ENCODE assay signal across 8 cellular contexts in the genomic region with DNA sequence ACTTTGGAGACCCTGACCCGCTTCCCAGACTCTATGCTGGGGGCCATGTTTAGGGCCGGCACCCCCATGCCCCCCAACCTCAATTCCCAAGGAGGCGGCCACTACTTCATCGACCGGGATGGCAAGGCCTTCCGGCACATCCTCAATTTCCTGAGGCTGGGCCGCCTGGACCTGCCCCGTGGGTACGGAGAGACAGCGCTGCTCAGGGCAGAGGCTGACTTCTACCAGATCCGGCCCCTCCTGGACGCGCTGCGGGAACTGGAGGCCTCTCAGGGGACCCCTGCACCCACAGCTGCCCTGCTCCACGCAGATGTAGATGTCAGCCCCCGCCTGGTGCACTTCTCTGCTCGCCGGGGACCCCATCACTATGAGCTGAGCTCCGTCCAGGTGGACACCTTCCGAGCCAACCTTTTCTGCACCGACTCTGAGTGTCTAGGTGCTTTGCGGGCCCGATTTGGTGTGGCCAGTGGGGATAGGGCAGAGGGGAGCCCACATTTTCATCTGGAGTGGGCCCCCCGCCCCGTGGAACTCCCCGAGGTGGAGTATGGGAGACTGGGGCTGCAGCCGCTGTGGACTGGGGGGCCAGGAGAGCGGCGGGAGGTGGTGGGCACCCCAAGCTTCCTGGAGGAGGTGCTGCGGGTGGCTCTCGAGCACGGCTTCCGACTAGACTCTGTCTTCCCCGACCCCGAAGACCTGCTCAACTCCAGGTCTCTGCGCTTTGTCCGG. TPM values are rescaled to one million over a fixed set of nuclear protein-coding genes. Genes with fewer than 3 reads are reported as not detected.
DNase-seq lines count a peak whose midpoint lies in the region; ATAC-seq and TF ChIP-seq lines count a peak whose summit lies in the region.
"Had no signal": no experiment of that assay in that cellular context is flagged by ENCODE, and none has a peak within 500 bp of the region (broad histone marks: within the 10 kb centered on the region; RNA-seq: fewer than 3 reads in every experiment).

No MANE protein-coding gene starts in this region.

- H3K9me3 Mint-ChIP-seq in activated T-helper 17 cell treated with anti-CD3 and anti-CD28 coated beads, Interleukin-2, amount 50 U/mL, for 72 hours, result no peaks in the 10 kb centered on the region
- no peaks in the 10 kb centered on the region for H3K9me3 Mint-ChIP-seq in stimulated activated memory B cell treated with anti-CD40 and anti-IgM and Interleukin-4, amounts not matched to agents 10 μg/mL and 1 μg/mL and 100 μg/mL, for 72 hours

- H2AFZ ChIP-seq in HCT116 (ENCODE audit: low read depth, low read length, poor library complexity, severe bottlenecking), result no peak overlapping the region

- CTCF ChIA-PET in HCT116 (lab: Charles Lee), result interaction anchor here (0.9 to 2.0 kb wide), 2 partner anchors 24 to 207 kb away, joined by 3 to 7 read pairs; a partner anchor contains a TSS

- H3K36me3 ChIP-seq in HCT116 (ENCODE audit: control insufficient read depth in 1 of 2, insufficient read depth in 2 of 2, low read length in 2 of 2), result no peaks in the 10 kb centered on the region
- H3K36me3 ChIP-seq in iPS-20b (ENCODE audit: insufficient read depth, low read depth, low read length), result no peaks in the 10 kb centered on the region

- RAD21 ChIA-PET in HCT116 (lab: Charles Lee; ENCODE audit: low non-redundant PET in 1 of 2, low total read pairs in 2 of 2, uncharacterized antibody in 2 of 2, unreplicated experiment in 2 of 2), result no interaction called here

- no TSS peak for BruUV-seq in HCT116 (replicated peaks; lab: Mats Ljungman, UMichigan)

- ATAC-seq in HCT116 (no peak), GM21576 (IDR thresholded peaks at IDR 0.05; ENCODE audit: unreplicated experiment) (no peak)
- no peak for ATAC-seq in activated T-helper 17 cell treated with anti-CD3 and anti-CD28 coated beads, Interleukin-2, amount 50 U/mL, for 72 hours (replicated peaks)
- ATAC-seq in stimulated activated memory B cell treated with anti-CD40 and anti-IgM and Interleukin-4, amounts not matched to agents 10 μg/mL and 1 μg/mL and 100 μg/mL, for 72 hours, result no peak

- no peak for TF ChIP-seq CTCF in HCT116 (IDR thresholded peaks at IDR 0.05 in 2 of 3, conservative IDR thresholded peaks at IDR 0.05 in 1 of 3; ENCODE audit: borderline replicate concordance in 1 of 3, insufficient read depth in 1 of 3, low read depth in 2 of 3, low read length in 2 of 3)

- peaks cover 65% of the 10 kb centered on the region for H3K36me3 Mint-ChIP-seq in activated T-helper 17 cell treated with anti-CD3 and anti-CD28 coated beads, Interleukin-2, amount 50 U/mL, for 72 hours (ENCODE audit: low read depth)
- H3K36me3 Mint-ChIP-seq in stimulated activated memory B cell treated with anti-CD40 and anti-IgM and Interleukin-4, amounts not matched to agents 10 μg/mL and 1 μg/mL and 100 μg/mL, for 72 hours, result peaks cover 24% of the 10 kb centered on the region

- no peak for TF ChIP-seq POLR2A in HCT116 (IDR thresholded peaks at IDR 0.05; ENCODE audit: borderline replicate concordance, extremely low read depth, insufficient read depth, insufficient read length)

- peak overlapping the region; percentile 80 for H3K4me2 ChIP-seq in HCT116 (ENCODE audit: low read length)

- intact Hi-C loops in HCT116 (cut with micrococcal nuclease), result loop anchor here (5.0 kb wide), 1 partner anchor 306 kb away; no protein-coding TSS in a partner anchor

- H3K27me3 Mint-ChIP-seq in activated T-helper 17 cell treated with anti-CD3 and anti-CD28 coated beads, Interleukin-2, amount 50 U/mL, for 72 hours, result no peaks in the 10 kb centered on the region
- H3K27me3 Mint-ChIP-seq in stimulated activated memory B cell treated with anti-CD40 and anti-IgM and Interleukin-4, amounts not matched to agents 10 μg/mL and 1 μg/mL and 100 μg/mL, for 72 hours, result no peaks in the 10 kb centered on the region

- H3K4me1 Mint-ChIP-seq in activated T-helper 17 cell treated with anti-CD3 and anti-CD28 coated beads, Interleukin-2, amount 50 U/mL, for 72 hours, result peaks cover 17% of the 10 kb centered on the region
- peaks cover 63% of the 10 kb centered on the region for H3K4me1 Mint-ChIP-seq in stimulated activated memory B cell treated with anti-CD40 and anti-IgM and Interleukin-4, amounts not matched to agents 10 μg/mL and 1 μg/mL and 100 μg/mL, for 72 hours

- peak overlapping the region; percentile 93 for H3K27ac Mint-ChIP-seq in activated T-helper 17 cell treated with anti-CD3 and anti-CD28 coated beads, Interleukin-2, amount 50 U/mL, for 72 hours
- H3K27ac Mint-ChIP-seq in stimulated activated memory B cell treated with anti-CD40 and anti-IgM and Interleukin-4, amounts not matched to agents 10 μg/mL and 1 μg/mL and 100 μg/mL, for 72 hours, result peak overlapping the region; percentile 87

- no peaks in the 10 kb centered on the region for H3K9me2 ChIP-seq in HCT116 (ENCODE audit: insufficient read depth)

- H3K9ac ChIP-seq in HCT116 (ENCODE audit: low read length) (peak overlapping the region; percentile 88), iPS-20b (ENCODE audit: low read depth, low read length) (no peak overlapping the region)

- DNase-seq in HCT116 (ENCODE audit: low read depth, low spot score) (no peak), occipital lobe (lab: John Stamatoyannopoulos, UW) (no peak)
- DNase-seq in activated effector memory CD4-positive, alpha-beta T cell treated with Interleukin-2 at 50 U/mL for 16 hours, result no peak
- DNase-seq: NCI-H1417 treated with DMSO at 0.1 percent for 48 hours had no signal

- 0 out of 2 replicates have a peak, but pooled peaks cover 4% of the 10 kb centered on the region for H4K20me1 ChIP-seq in HCT116 (ENCODE audit: insufficient read depth)

- H3K9me3 ChIP-seq in HCT116 (ENCODE audit: control insufficient read depth in 1 of 2, insufficient read depth in 1 of 2, low read depth in 1 of 2, low read length in 2 of 2), result no peaks in the 10 kb centered on the region
- no peaks in the 10 kb centered on the region for H3K9me3 ChIP-seq in iPS-20b (ENCODE audit: insufficient read depth, low read depth, low read length)

- no peak for TF ChIP-seq RAD21 in HCT116 (IDR thresholded peaks at IDR 0.05; ENCODE audit: low read depth)

- peak overlapping the region; percentile 88 for H3K4me3 Mint-ChIP-seq in activated T-helper 17 cell treated with anti-CD3 and anti-CD28 coated beads, Interleukin-2, amount 50 U/mL, for 72 hours
- H3K4me3 Mint-ChIP-seq in stimulated activated memory B cell treated with anti-CD40 and anti-IgM and Interleukin-4, amounts not matched to agents 10 μg/mL and 1 μg/mL and 100 μg/mL, for 72 hours, result peak overlapping the region; percentile 95

- peaks cover 29 to 69% of the 10 kb centered on the region in 2 experiments for H3K4me1 ChIP-seq in HCT116 (ENCODE audit: control insufficient read depth in 1 of 2, insufficient read depth in 2 of 2, low read length in 2 of 2)
- peaks cover 22% of the 10 kb centered on the region for H3K4me1 ChIP-seq in iPS-20b (ENCODE audit: insufficient read depth, low read length)

- POLR2A ChIA-PET in HCT116 (lab: Charles Lee), result no interaction called here

- H3K27me3 ChIP-seq in HCT116 (ENCODE audit: insufficient read depth, low read length) (no peaks in the 10 kb centered on the region), iPS-20b (ENCODE audit: insufficient read depth, low read length) (peaks cover 17% of the 10 kb centered on the region)

- peaks cover 32% of the 10 kb centered on the region for H3K79me2 ChIP-seq in HCT116 (ENCODE audit: insufficient read depth, low read length)

- H3K4me3 ChIP-seq in HCT116 (replicated peaks in 1 of 2; ENCODE audit: low read depth in 1 of 2, low read length in 2 of 2) (peak overlapping the region; percentile 79 to 89), iPS-20b (ENCODE audit: low read length) (peak overlapping the region; percentile 82; the same call in 1 of the 2 replicates)

- H3K27ac ChIP-seq in HCT116 (ENCODE audit: low read depth, low read length) (peak overlapping the region; percentile 99), iPS-20b (ENCODE audit: low read length) (no peak overlapping the region)

TF ChIP-seq in HCT116, 20 proteins besides CTCF, POLR2A, EP300 and RAD21 (continues in another document):
- TF ChIP-seq SP1 (IDR thresholded peaks at IDR 0.05; ENCODE audit: low read depth) (no peak), JUND (IDR thresholded peaks at IDR 0.05) (no peak), TCF7L2 (IDR thresholded peaks at IDR 0.05; ENCODE audit: borderline replicate concordance, extremely low read depth, insufficient read depth, insufficient read length) (no peak)

RNA-seq across cellular contexts. Expression of a gene that starts 1.1 kb away (rescaled TPM):
- total RNA-seq in HCT116 (2021; ENCODE audit: unreplicated experiment) (5.4 TPM), occipital lobe (3.9 TPM)
- 8.4 and 10.3 TPM in 2 replicates for polyA plus RNA-seq in HCT116 (2012)
- 10 to 100 TPM; 14.0 to 96.8 TPM for total RNA-seq in activated T-helper 17 cell treated with anti-CD3 and anti-CD28 coated beads, Interleukin-2, amount 50 U/mL, for 72 hours

RNA-seq across cellular contexts. Expression of a gene that starts 1.9 kb away (rescaled TPM):
- total RNA-seq in HCT116 (2021; ENCODE audit: unreplicated experiment), result not detected
- not detected in 2 replicates for polyA plus RNA-seq in HCT116 (2012)
- 1 to 10 TPM in 1 of 2 donors, under 1 TPM in 1; 0.22 to 1.1 TPM for total RNA-seq in activated T-helper 17 cell treated with anti-CD3 and anti-CD28 coated beads, Interleukin-2, amount 50 U/mL, for 72 hours
- total RNA-seq in occipital lobe, result not detected

RNA-seq across cellular contexts. Expression of a gene that starts 16.7 kb away (rescaled TPM):
- total RNA-seq in HCT116 (2021; ENCODE audit: unreplicated experiment), result 8.8 TPM
- 22.2 and 28.1 TPM in 2 replicates for polyA plus RNA-seq in HCT116 (2012)
- total RNA-seq in activated T-helper 17 cell treated with anti-CD3 and anti-CD28 coated beads, Interleukin-2, amount 50 U/mL, for 72 hours, result 100 to 1,000 TPM; 527 to 774 TPM
- total RNA-seq in occipital lobe, result not detected

RNA-seq across cellular contexts. Expression of a gene that starts 23.9 kb away (rescaled TPM):
- total RNA-seq in HCT116 (2021; ENCODE audit: unreplicated experiment), result 56.9 TPM
- polyA plus RNA-seq in HCT116 (2012), result 33.9 and 34.0 TPM in 2 replicates
- total RNA-seq in activated T-helper 17 cell treated with anti-CD3 and anti-CD28 coated beads, Interleukin-2, amount 50 U/mL, for 72 hours, result 10 to 100 TPM; 22.9 to 33.0 TPM
- 46.6 TPM for total RNA-seq in occipital lobe

RNA-seq across cellular contexts. Expression of a gene that starts 27.8 kb away (rescaled TPM):
- total RNA-seq in HCT116 (2021; ENCODE audit: unreplicated experiment) (16.8 TPM), occipital lobe (0.94 TPM)
- polyA plus RNA-seq in HCT116 (2012), result 12.5 and 14.4 TPM in 2 replicates
- 1 to 10 TPM; 2.9 to 4.8 TPM for total RNA-seq in activated T-helper 17 cell treated with anti-CD3 and anti-CD28 coated beads, Interleukin-2, amount 50 U/mL, for 72 hours

Comparison
In these comparisons a context has a peak if more than half of its experiments do, and no peak if none do; other contexts are left out.
1. RNA of a gene that starts 16.7 kb away (total RNA-seq): 527 to 774 TPM in activated T-helper 17 cell treated with anti-CD3 and anti-CD28 coated beads, Interleukin-2, amount 50 U/mL, for 72 hours; 8.8 TPM in HCT116 (single experiment) and not detected in occipital lobe (single experiment); every median in the first group is over 10 times any median in the second.